Comparison of ENCODE assay signal across 9 cellular contexts in the genomic region with DNA sequence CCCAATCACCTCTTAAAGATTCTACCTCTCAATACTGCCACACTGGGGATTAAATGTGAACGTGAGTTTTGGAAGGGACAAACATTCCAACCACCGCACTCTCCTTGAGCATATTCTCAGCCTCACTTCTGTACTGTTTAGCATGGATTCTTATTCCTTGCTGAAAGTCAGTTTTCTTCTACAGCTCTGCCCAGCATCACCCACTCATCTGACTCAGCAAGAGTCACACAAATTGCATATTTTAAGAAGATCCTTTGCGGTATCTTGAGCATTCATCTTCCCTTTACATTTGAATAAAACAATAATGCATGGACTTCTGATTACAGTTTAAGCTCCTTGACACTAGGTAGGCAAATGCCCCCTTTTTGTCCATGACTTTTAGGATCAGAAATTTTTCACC.
A peak's percentile ranks its signal among the peaks of the same experiment; 100 is the strongest.
DNase-seq lines count a peak whose midpoint lies in the region; ATAC-seq lines count a peak whose summit lies in the region.
"Had no signal": no experiment of that assay in that cellular context is flagged by ENCODE, and none has a peak within 500 bp of the region (broad histone marks: within the 10 kb centered on the region; RNA-seq: fewer than 3 reads in every experiment).

No MANE protein-coding gene starts in this region.

- H3K4me3 Mint-ChIP-seq in T-helper 1 cell treated with Interleukin-12 subunit alpha and Interleukin-12 subunit beta and Interleukin-4 antibody, amounts not matched to agents 30 μg/mL and 1 μg/mL, for 36 hours, result no peak overlapping the region
- H3K4me3 Mint-ChIP-seq in T-cell, result peak overlapping the region in 1 of 3 donors; percentile 46
- peak overlapping the region; percentile 22 for H3K4me3 Mint-ChIP-seq in stimulated activated effector memory CD8-positive, alpha-beta T cell treated with anti-CD3 and anti-CD28 coated beads, Interleukin-12 subunit alpha, Interleukin-12 subunit beta, amount 100 ng/mL, for 72 hours

- H3K36me3 Mint-ChIP-seq in T-helper 1 cell treated with Interleukin-12 subunit alpha and Interleukin-12 subunit beta and Interleukin-4 antibody, amounts not matched to agents 30 μg/mL and 1 μg/mL, for 36 hours (ENCODE audit: low read depth), result peaks cover 15% of the 10 kb centered on the region
- peaks cover 38% of the 10 kb centered on the region for H3K36me3 Mint-ChIP-seq in T-cell
- H3K36me3 Mint-ChIP-seq in stimulated activated effector memory CD8-positive, alpha-beta T cell treated with anti-CD3 and anti-CD28 coated beads, Interleukin-12 subunit alpha, Interleukin-12 subunit beta, amount 100 ng/mL, for 72 hours, result no peaks in the 10 kb centered on the region

- ATAC-seq in T-cell (replicated peaks in 1 of 4) (no peak), GM18858 (IDR thresholded peaks at IDR 0.05; ENCODE audit: unreplicated experiment) (no peak), HG03135 (IDR thresholded peaks at IDR 0.05; ENCODE audit: unreplicated experiment) (no peak)
- peak; percentile 63 for ATAC-seq in stimulated activated effector memory CD8-positive, alpha-beta T cell treated with anti-CD3 and anti-CD28 coated beads, Interleukin-12 subunit alpha, Interleukin-12 subunit beta, amount 100 ng/mL, for 72 hours

- H3K9me3 Mint-ChIP-seq in T-helper 1 cell treated with Interleukin-12 subunit alpha and Interleukin-12 subunit beta and Interleukin-4 antibody, amounts not matched to agents 30 μg/mL and 1 μg/mL, for 36 hours, result no peaks in the 10 kb centered on the region
- no peaks in the 10 kb centered on the region for H3K9me3 Mint-ChIP-seq in T-cell
- no peaks in the 10 kb centered on the region for H3K9me3 Mint-ChIP-seq in stimulated activated effector memory CD8-positive, alpha-beta T cell treated with anti-CD3 and anti-CD28 coated beads, Interleukin-12 subunit alpha, Interleukin-12 subunit beta, amount 100 ng/mL, for 72 hours

- POLR2A ChIA-PET in T-cell (lab: Charles Lee), result interaction anchor here in 1 of 2 donors (0.6 kb wide), 1 partner anchor 18 kb away, joined by 4 read pairs; no protein-coding TSS in a partner anchor

- CTCF ChIA-PET in T-cell (lab: Charles Lee), result interaction anchor here in 1 of 2 donors (1.6 kb wide), 1 partner anchor 11 kb away, joined by 4 read pairs; no protein-coding TSS in a partner anchor

- H3K27me3 Mint-ChIP-seq in T-helper 1 cell treated with Interleukin-12 subunit alpha and Interleukin-12 subunit beta and Interleukin-4 antibody, amounts not matched to agents 30 μg/mL and 1 μg/mL, for 36 hours (ENCODE audit: low read depth), result no peaks in the 10 kb centered on the region
- no peaks in the 10 kb centered on the region for H3K27me3 Mint-ChIP-seq in T-cell

- H3K27ac Mint-ChIP-seq in T-helper 1 cell treated with Interleukin-12 subunit alpha and Interleukin-12 subunit beta and Interleukin-4 antibody, amounts not matched to agents 30 μg/mL and 1 μg/mL, for 36 hours, result peak overlapping the region; percentile 9
- H3K27ac Mint-ChIP-seq in T-cell, result peak overlapping the region; percentile 22 to 48
- no peak overlapping the region for H3K27ac Mint-ChIP-seq in stimulated activated effector memory CD8-positive, alpha-beta T cell treated with anti-CD3 and anti-CD28 coated beads, Interleukin-12 subunit alpha, Interleukin-12 subunit beta, amount 100 ng/mL, for 72 hours

- peaks cover 16% of the 10 kb centered on the region for H3K4me1 Mint-ChIP-seq in T-helper 1 cell treated with Interleukin-12 subunit alpha and Interleukin-12 subunit beta and Interleukin-4 antibody, amounts not matched to agents 30 μg/mL and 1 μg/mL, for 36 hours (ENCODE audit: low read depth)
- peaks cover 0 to 58% (median 56%) of the 10 kb centered on the region in 3 donors for H3K4me1 Mint-ChIP-seq in T-cell
- H3K4me1 Mint-ChIP-seq in stimulated activated effector memory CD8-positive, alpha-beta T cell treated with anti-CD3 and anti-CD28 coated beads, Interleukin-12 subunit alpha, Interleukin-12 subunit beta, amount 100 ng/mL, for 72 hours, result peaks cover 43% of the 10 kb centered on the region

- DNase-seq in T-helper 1 cell (no peak), T-cell (no peak), fibroblast of peridontal ligament (ENCODE audit: extremely low read depth) (peak; percentile 70), DMS79 treated with DMSO at 0.1 percent for 48 hours (lab: John Stamatoyannopoulos, UW) (no peak)
- no peak for DNase-seq in stimulated activated effector memory CD8-positive, alpha-beta T cell treated with anti-CD3 and anti-CD28 coated beads, Interleukin-12 subunit alpha, Interleukin-12 subunit beta, amount 100 ng/mL, for 72 hours (ENCODE audit: low spot score in 2 of 2)
- DNase-seq: NCI-H1417 had no signal
